26 cellular contexts compared by ENCODE assay signal in genomic region chr17:63419398-63419797, GRCh38. TPM values are rescaled to one million over a fixed set of nuclear protein-coding genes. Genes with fewer than 3 reads are reported as not detected.
DNase-seq lines count a peak whose midpoint lies in the region; ATAC-seq, FAIRE-seq and TF ChIP-seq lines count a peak whose summit lies in the region.
"Had no signal": no experiment of that assay in that cellular context is flagged by ENCODE, and none has a peak within 500 bp of the region (broad histone marks: within the 10 kb centered on the region; RNA-seq: fewer than 3 reads in every experiment).

No MANE protein-coding gene starts in this region.

- ATAC-seq in activated CD4-positive, alpha-beta T cell treated with anti-CD3 and anti-CD28 coated beads for 36 hours = no peak
- ATAC-seq in HepG2 (no peak), right lobe of liver (no peak)
- no peak for ATAC-seq in effector memory CD8-positive, alpha-beta T cell (replicated peaks)
- ATAC-seq: GM12878, PC-3 had no signal

- no peaks in the 10 kb centered on the region for H3K79me2 ChIP-seq in HepG2 (ENCODE audit: insufficient read depth, low read length)

- H3K36me3 ChIP-seq in HepG2 (replicated peaks in 1 of 2; ENCODE audit: control insufficient read depth in 1 of 2, insufficient read depth in 2 of 2, low read length in 2 of 2) = no peaks in the 10 kb centered on the region
- H3K36me3 ChIP-seq in right lobe of liver = no peaks in the 10 kb centered on the region

- H2AFZ ChIP-seq in HepG2 (ENCODE audit: low read length) = no peak overlapping the region

- H3K27me3 Mint-ChIP-seq in activated CD4-positive, alpha-beta T cell treated with anti-CD3 and anti-CD28 coated beads for 36 hours = no peaks in the 10 kb centered on the region
- H3K27me3 Mint-ChIP-seq in effector memory CD8-positive, alpha-beta T cell = no peaks in the 10 kb centered on the region
- H3K27me3 Mint-ChIP-seq: IgD-negative memory B cell had no signal

- H3K9me3 ChIP-seq in HepG2 (ENCODE audit: low read length) (no peaks in the 10 kb centered on the region), right lobe of liver (no peaks in the 10 kb centered on the region)
- H3K9me3 ChIP-seq: HAP-1, MG63 had no signal

- H4K20me1 ChIP-seq in HepG2 (ENCODE audit: insufficient read depth, low read length) = no peaks in the 10 kb centered on the region

- no peak for DNase-seq in activated CD4-positive, alpha-beta T cell treated with anti-CD3 and anti-CD28 coated beads for 36 hours
- no peak for DNase-seq in activated CD4-positive, alpha-beta T cell treated with anti-CD3 and anti-CD28 coated beads, Interleukin-2, amount 50 U/mL, for 48 hours
- DNase-seq in HepG2 (ENCODE audit: low spot score) (no peak), right lobe of liver (no peak), NCI-H2107 treated with DMSO at 0.1 percent for 48 hours (lab: John Stamatoyannopoulos, UW; ENCODE audit: unreplicated experiment) (no peak), MV-4-11 (lab: John Stamatoyannopoulos, UW) (no peak)
- no peak for DNase-seq in effector memory CD8-positive, alpha-beta T cell
- no peak for DNase-seq in activated T-cell treated with anti-CD3 and anti-CD28 coated beads, Interleukin-2, amount 50 U/mL, for 1 hour
- DNase-seq: Calu3, DMS53, EL, Kasumi-1, MG63, NCI-H1092, NCI-H1436 treated with DMSO at 0.1 percent for 48 hours, NCI-H2029, NCI-H2171, NCI-H526, PC-3 had no signal

- peaks cover 12% of the 10 kb centered on the region for H3K4me1 Mint-ChIP-seq in activated CD4-positive, alpha-beta T cell treated with anti-CD3 and anti-CD28 coated beads for 36 hours
- H3K4me1 Mint-ChIP-seq in effector memory CD8-positive, alpha-beta T cell (ENCODE audit: low read depth in 2 of 2) = peaks cover 0 to 8% of the 10 kb centered on the region in 2 donors
- H3K4me1 Mint-ChIP-seq: IgD-negative memory B cell had no signal

- TF ChIP-seq RAD21 in HepG2 (CRISPR knock-in tag; IDR thresholded peaks at IDR 0.05) = no peak

- no peak overlapping the region for H3K4me3 Mint-ChIP-seq in activated CD4-positive, alpha-beta T cell treated with anti-CD3 and anti-CD28 coated beads for 36 hours
- H3K4me3 Mint-ChIP-seq in effector memory CD8-positive, alpha-beta T cell = no peak overlapping the region
- H3K4me3 Mint-ChIP-seq: CD14-positive monocyte, IgD-negative memory B cell had no signal

- no peak for TF ChIP-seq EP300 in HepG2 (IDR thresholded peaks at IDR 0.05; ENCODE audit: low read depth in 2 of 2, low read length in 2 of 2)
- TF ChIP-seq EP300 in HepG2 (CRISPR knock-in tag; IDR thresholded peaks at IDR 0.05; ENCODE audit: borderline replicate concordance) = no peak

- no peak overlapping the region for H3K4me3 ChIP-seq in HepG2 (replicated peaks in 1 of 3; ENCODE audit: insufficient read depth in 1 of 3, low read depth in 2 of 3, low read length in 3 of 3)
- H3K4me3 ChIP-seq in right lobe of liver = no peak overlapping the region
- H3K4me3 ChIP-seq: GM12878, HAP-1, MG63 had no signal

- H3K9me3 Mint-ChIP-seq in activated CD4-positive, alpha-beta T cell treated with anti-CD3 and anti-CD28 coated beads for 36 hours (ENCODE audit: low read depth) = no peaks in the 10 kb centered on the region
- no peaks in the 10 kb centered on the region for H3K9me3 Mint-ChIP-seq in effector memory CD8-positive, alpha-beta T cell
- H3K9me3 Mint-ChIP-seq: CD14-positive monocyte, IgD-negative memory B cell had no signal

- no peak overlapping the region for H3K4me2 ChIP-seq in HepG2 (ENCODE audit: low read depth, low read length)

- no peaks in the 10 kb centered on the region for H3K36me3 Mint-ChIP-seq in activated CD4-positive, alpha-beta T cell treated with anti-CD3 and anti-CD28 coated beads for 36 hours (ENCODE audit: low read depth)
- H3K36me3 Mint-ChIP-seq in effector memory CD8-positive, alpha-beta T cell (ENCODE audit: insufficient read depth) = peaks cover 32% of the 10 kb centered on the region
- H3K36me3 Mint-ChIP-seq: IgD-negative memory B cell had no signal

- H3K4me1 ChIP-seq in HepG2 (ENCODE audit: insufficient read depth, low read length) = no peaks in the 10 kb centered on the region
- no peaks in the 10 kb centered on the region for H3K4me1 ChIP-seq in right lobe of liver
- H3K4me1 ChIP-seq: HAP-1 had no signal

- BruUV-seq in HepG2 (replicated peaks; lab: Mats Ljungman, UMichigan) = no TSS peak

- FAIRE-seq in HepG2 (lab: Jason Lieb, UNC) = no peak
- FAIRE-seq: GM12878 had no signal

- TF ChIP-seq POLR2A in HepG2 (IDR thresholded peaks at IDR 0.05; ENCODE audit: insufficient read depth in 1 of 2, low read depth in 2 of 2, low read length in 2 of 2) (no peak), right lobe of liver (IDR thresholded peaks at IDR 0.05) (no peak)

- intact Hi-C loops in activated CD4-positive, alpha-beta T cell treated with anti-CD3 and anti-CD28 coated beads for 36 hours (cut with DNase I, micrococcal nuclease) = no loop called here
- intact Hi-C loops in HepG2 (cut with micrococcal nuclease; ENCODE audit: unreplicated experiment) = no loop called here
- intact Hi-C loops in right lobe of liver (cut with DNase I) = no loop called here

- WGBS in HepG2 (ENCODE audit: low lambda C conversion rate) = 0% methylated on average over 2 of the region's 2 CpGs
- 61% methylated on average over 2 of the region's 2 CpGs for WGBS in right lobe of liver (ENCODE audit: insufficient coverage, low coverage, low lambda C conversion rate, missing lambda C conversion rate)

- no peak overlapping the region for H3K9ac ChIP-seq in HepG2 (ENCODE audit: insufficient read depth, low read depth, low read length)

- no peak overlapping the region for H3K27ac ChIP-seq in HepG2 (ENCODE audit: extremely low read length, insufficient read depth, low read length)
- H3K27ac ChIP-seq in right lobe of liver = no peak overlapping the region
- H3K27ac ChIP-seq: 22Rv1, HL-60 had no signal

- H3K27me3 ChIP-seq in HepG2 (ENCODE audit: control insufficient read depth in 1 of 2, insufficient read depth in 2 of 2, low read length in 2 of 2) (peaks cover 21 to 99% of the 10 kb centered on the region in 2 experiments), right lobe of liver (no peaks in the 10 kb centered on the region)
- H3K27me3 ChIP-seq: MG63 had no signal

- CTCF ChIA-PET in activated CD4-positive, alpha-beta T cell treated with anti-CD3 and anti-CD28 coated beads for 36 hours (lab: Charles Lee) = interaction anchor here (0.6 to 3.3 kb wide), 8 partner anchors 9 to 857 kb away, joined by 3 to 25 read pairs (median 4); no protein-coding TSS in a partner anchor
- CTCF ChIA-PET in HepG2 (lab: Yijun Ruan, JAX; ENCODE audit: low intra/inter-chr PET ratio, low total read pairs) = no interaction called here

- POLR2A ChIA-PET in activated CD4-positive, alpha-beta T cell treated with anti-CD3 and anti-CD28 coated beads for 36 hours (lab: Charles Lee) = no interaction called here
- POLR2A ChIA-PET in HepG2 (lab: Yijun Ruan, JAX) = no interaction called here

- peak overlapping the region; percentile 56 for H3K27ac Mint-ChIP-seq in activated CD4-positive, alpha-beta T cell treated with anti-CD3 and anti-CD28 coated beads for 36 hours
- H3K27ac Mint-ChIP-seq in effector memory CD8-positive, alpha-beta T cell = peak overlapping the region; percentile 2 to 55

- TF ChIP-seq CTCF in HepG2 (CRISPR knock-in tag; IDR thresholded peaks at IDR 0.05) = no peak
- TF ChIP-seq CTCF in right lobe of liver (IDR thresholded peaks at IDR 0.05) = no peak

- in situ Hi-C loops in HepG2 (cut with HindIII; ENCODE audit: extremely low pct_ligation_motif_present, low pct_unique_long_range_greater_than_20kb) = no loop called here

RNA-seq across cellular contexts. Expression of gene CYB561, which starts 26.7 kb away (rescaled TPM):
- total RNA-seq in activated CD4-positive, alpha-beta T cell treated with anti-CD3 and anti-CD28 coated beads for 36 hours = 1 to 10 TPM; 2.5 to 3.0 TPM
- total RNA-seq in HepG2 (2016; rRNA removed; fragmentation: Illumina TruSeq; extraction: Trizol) (3.1 and 6.7 TPM in 2 replicates), right lobe of liver (10 to 100 TPM in 4 of 6 experiments, 1 to 10 TPM in 2; 7.4 to 21.9 (median 11.4) TPM)
- 2.0 TPM in 2 replicates for total RNA-seq in HepG2 (2016; cell fraction: cytosol; rRNA removed; fragmentation: Illumina TruSeq; extraction: Trizol; ENCODE audit: low read depth)
- 3.7 and 6.3 TPM in 2 replicates for total RNA-seq in HepG2 (2016; cell fraction: insoluble cytoplasmic fraction; rRNA removed; fragmentation: Illumina TruSeq; extraction: Trizol)
- 5.5 and 6.5 TPM in 2 replicates for total RNA-seq in HepG2 (2016; cell fraction: membrane; rRNA removed; fragmentation: Illumina TruSeq; extraction: Trizol)
- total RNA-seq in HepG2 (2016; cell fraction: nucleus; rRNA removed; fragmentation: Illumina TruSeq; extraction: Trizol) = 3.5 and 4.9 TPM in 2 replicates
- 1.5 and 1.6 TPM in 2 replicates for polyA plus RNA-seq in HepG2 (2011; rRNA removed)
- 1.1 and 1.3 TPM in 2 replicates for polyA plus RNA-seq in HepG2 (2011; cell fraction: cytosol; rRNA removed)
- polyA plus RNA-seq in HepG2 (2011; cell fraction: nucleus; rRNA removed) = 2.1 and 2.4 TPM in 2 replicates
- polyA plus RNA-seq in HepG2 (2012) = 1.1 and 1.3 TPM in 2 replicates
- 1.9 and 2.3 TPM in 2 replicates for polyA plus RNA-seq in HepG2 (2016; cell fraction: cytosol; fragmentation: Illumina TruSeq; extraction: Trizol; ENCODE audit: low read depth)
- polyA plus RNA-seq in HepG2 (2016; cell fraction: insoluble cytoplasmic fraction; fragmentation: Illumina TruSeq; extraction: Trizol; ENCODE audit: low read depth) = 3.5 and 4.0 TPM in 2 replicates
- polyA plus RNA-seq in HepG2 (2016; cell fraction: membrane; fragmentation: Illumina TruSeq; extraction: Trizol; ENCODE audit: low read depth) = 4.5 and 4.6 TPM in 2 replicates
- 9.1 TPM in 2 replicates for polyA plus RNA-seq in HepG2 (2016; cell fraction: nucleus; fragmentation: Illumina TruSeq; extraction: Trizol; ENCODE audit: insufficient read depth, low read depth)
- polyA minus RNA-seq in HepG2 (2011; rRNA and poly(A)+ RNA removed; ENCODE audit: low replicate concordance) = 10.1 and 69.6 TPM in 2 replicates
- 1.1 TPM in 2 replicates for polyA minus RNA-seq in HepG2 (2011; cell fraction: cytosol; rRNA and poly(A)+ RNA removed)
- 1.4 and 2.6 TPM in 2 replicates for polyA minus RNA-seq in HepG2 (2011; cell fraction: nucleus; rRNA and poly(A)+ RNA removed)

RNA-seq across cellular contexts. Expression of gene ACE, which starts 57.5 kb away (rescaled TPM):
- under 1 TPM; 0.26 to 0.46 TPM for total RNA-seq in activated CD4-positive, alpha-beta T cell treated with anti-CD3 and anti-CD28 coated beads for 36 hours
- total RNA-seq in HepG2 (2016; rRNA removed; fragmentation: Illumina TruSeq; extraction: Trizol) (0.13 TPM in 1 of 2 replicates, not detected in the other), right lobe of liver (1 to 10 TPM in 5 of 6 experiments, under 1 TPM in 1; 0.75 to 9.4 (median 5.1) TPM)
- not detected in 2 replicates for total RNA-seq in HepG2 (2016; cell fraction: cytosol; rRNA removed; fragmentation: Illumina TruSeq; extraction: Trizol; ENCODE audit: low read depth)
- 0.15 TPM in 1 of 2 replicates, not detected in the other for total RNA-seq in HepG2 (2016; cell fraction: insoluble cytoplasmic fraction; rRNA removed; fragmentation: Illumina TruSeq; extraction: Trizol)
- not detected in 2 replicates for total RNA-seq in HepG2 (2016; cell fraction: membrane; rRNA removed; fragmentation: Illumina TruSeq; extraction: Trizol)
- not detected in 2 replicates for total RNA-seq in HepG2 (2016; cell fraction: nucleus; rRNA removed; fragmentation: Illumina TruSeq; extraction: Trizol)
- 0.03 and 0.08 TPM in 2 replicates for polyA plus RNA-seq in HepG2 (2011; rRNA removed)
- 0.05 TPM in 1 of 2 replicates, not detected in the other for polyA plus RNA-seq in HepG2 (2011; cell fraction: cytosol; rRNA removed)
- polyA plus RNA-seq in HepG2 (2011; cell fraction: nucleus; rRNA removed) = 0.09 and 0.11 TPM in 2 replicates
- polyA plus RNA-seq in HepG2 (2012) = 0.13 and 0.23 TPM in 2 replicates
- not detected in 2 replicates for polyA plus RNA-seq in HepG2 (2016; cell fraction: cytosol; fragmentation: Illumina TruSeq; extraction: Trizol; ENCODE audit: low read depth)
- not detected in 2 replicates for polyA plus RNA-seq in HepG2 (2016; cell fraction: insoluble cytoplasmic fraction; fragmentation: Illumina TruSeq; extraction: Trizol; ENCODE audit: low read depth)
- not detected in 2 replicates for polyA plus RNA-seq in HepG2 (2016; cell fraction: membrane; fragmentation: Illumina TruSeq; extraction: Trizol; ENCODE audit: low read depth)
- polyA plus RNA-seq in HepG2 (2016; cell fraction: nucleus; fragmentation: Illumina TruSeq; extraction: Trizol; ENCODE audit: insufficient read depth, low read depth) = 0.56 TPM in 1 of 2 replicates, not detected in the other
- 0.37 TPM in 1 of 2 replicates, not detected in the other for polyA minus RNA-seq in HepG2 (2011; rRNA and poly(A)+ RNA removed; ENCODE audit: low replicate concordance)
- polyA minus RNA-seq in HepG2 (2011; cell fraction: cytosol; rRNA and poly(A)+ RNA removed) = not detected in 2 replicates
- polyA minus RNA-seq in HepG2 (2011; cell fraction: nucleus; rRNA and poly(A)+ RNA removed) = 0.26 TPM in 1 of 2 replicates, not detected in the other
- total RNA-seq: HT1080 had no signal
- polyA plus RNA-seq: CD14-positive monocyte, GM12878 had no signal
